ENCODE assay signal across 8 cellular contexts in the genomic region with DNA sequence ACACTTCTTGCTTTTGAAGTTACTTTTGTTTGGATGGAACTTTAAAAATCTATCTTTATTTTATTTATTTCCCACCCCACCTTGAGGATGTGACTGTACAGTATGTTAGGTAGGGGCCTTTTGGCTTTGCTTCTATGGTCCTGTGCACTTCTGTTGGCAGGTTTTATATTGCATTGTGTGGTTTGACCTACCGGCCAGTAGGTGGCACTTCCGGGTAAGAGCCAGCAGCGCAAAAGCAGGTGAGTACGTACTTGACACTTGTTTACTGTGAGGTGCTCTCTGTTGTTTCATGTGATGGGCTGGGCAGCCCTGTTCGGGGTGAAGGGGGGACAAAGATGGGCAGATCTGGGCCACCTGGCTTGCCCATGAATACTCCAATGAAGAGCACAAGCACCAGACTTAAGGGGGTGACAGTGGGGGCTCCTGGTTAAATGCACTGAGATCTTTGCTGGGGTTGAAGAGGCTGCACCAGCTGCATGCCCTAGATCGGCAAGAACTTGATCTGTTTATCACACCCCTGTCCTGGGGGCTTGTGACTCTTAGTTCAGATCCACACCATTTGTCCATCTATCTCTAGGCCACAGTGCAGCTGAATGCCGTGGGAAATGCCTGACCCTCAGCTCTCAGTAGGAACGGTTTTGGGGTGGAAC.
DNase-seq lines count a peak whose midpoint lies in the region; TF ChIP-seq lines count a peak whose summit lies in the region.

No MANE protein-coding gene starts in this region.

- no peak overlapping the region for H3K27ac Mint-ChIP-seq in activated naive CD4-positive, alpha-beta T cell treated with anti-CD3 and anti-CD28 coated beads for 36 hours

- H4K8ac ChIP-seq in trophoblast cell (ENCODE audit: low read depth, low read length), result no peak overlapping the region

- in situ Hi-C loops in GM23248 (cut with MboI), result no loop called here
- in situ Hi-C loops in astrocyte of the spinal cord (cut with HindIII; ENCODE audit: low sequenced_read_pairs), result no loop called here

- no peaks in the 10 kb centered on the region for H3K27me3 Mint-ChIP-seq in activated naive CD4-positive, alpha-beta T cell treated with anti-CD3 and anti-CD28 coated beads for 36 hours (ENCODE audit: low read depth)

- CTCF ChIA-PET in activated naive CD4-positive, alpha-beta T cell treated with anti-CD3 and anti-CD28 coated beads for 36 hours (lab: Charles Lee), result interaction anchor here (1.3 kb wide), 1 partner anchor 12 kb away, joined by 3 read pairs; no protein-coding TSS in a partner anchor

- H3K4ac ChIP-seq in trophoblast cell (ENCODE audit: low read depth, low read length), result no peak overlapping the region

- H3K36me3 ChIP-seq in GM23248 (ENCODE audit: low read depth) (no peaks in the 10 kb centered on the region), trophoblast cell (ENCODE audit: control insufficient read depth in 1 of 2, insufficient read depth in 2 of 2, low read length in 2 of 2) (no peaks in the 10 kb centered on the region)

- H2BK120ac ChIP-seq in trophoblast cell (ENCODE audit: insufficient read depth, low read length, poor library complexity), result no peak overlapping the region

- H3K36me3 Mint-ChIP-seq in activated naive CD4-positive, alpha-beta T cell treated with anti-CD3 and anti-CD28 coated beads for 36 hours (ENCODE audit: low read depth), result no peaks in the 10 kb centered on the region

- H4K20me1 ChIP-seq in GM23248 (ENCODE audit: insufficient read depth), result no peaks in the 10 kb centered on the region

- no peaks in the 10 kb centered on the region for H3K79me2 ChIP-seq in GM23248 (ENCODE audit: insufficient read depth)
- H3K79me2 ChIP-seq in trophoblast cell (ENCODE audit: control insufficient read depth, insufficient read depth, low read length, poor library complexity), result no peaks in the 10 kb centered on the region

- TF ChIP-seq CTCF in GM12875 (IDR thresholded peaks at IDR 0.05; ENCODE audit: borderline replicate concordance, insufficient read depth, low read depth, low read length), result peak; percentile 63
- TF ChIP-seq CTCF in astrocyte of the spinal cord (IDR thresholded peaks at IDR 0.05; ENCODE audit: low read depth, low read length), result peak; percentile 45

- H3K4me2 ChIP-seq in GM23248 (ENCODE audit: unreplicated experiment), result no peak overlapping the region
- H3K4me2 ChIP-seq in trophoblast cell (ENCODE audit: low read length), result no peak overlapping the region

- H2AK5ac ChIP-seq in trophoblast cell (ENCODE audit: low read length), result no peak overlapping the region

- H3K4me1 ChIP-seq in GM23248 (ENCODE audit: insufficient read depth) (no peaks in the 10 kb centered on the region), trophoblast cell (ENCODE audit: control insufficient read depth in 1 of 2, insufficient read depth in 2 of 2, low read length in 2 of 2) (no peaks in the 10 kb centered on the region)

- H3K27ac ChIP-seq in GM23248 (no peak overlapping the region), trophoblast cell (ENCODE audit: low read depth, low read length) (no peak overlapping the region)

- no peak overlapping the region for H3K18ac ChIP-seq in trophoblast cell (ENCODE audit: low read length)

- no peaks in the 10 kb centered on the region for H3K4me1 Mint-ChIP-seq in activated naive CD4-positive, alpha-beta T cell treated with anti-CD3 and anti-CD28 coated beads for 36 hours (ENCODE audit: low read depth)

- H3K4me3 Mint-ChIP-seq in activated naive CD4-positive, alpha-beta T cell treated with anti-CD3 and anti-CD28 coated beads for 36 hours, result no peak overlapping the region

- H3K9me3 ChIP-seq in GM23248 (ENCODE audit: low read depth) (no peaks in the 10 kb centered on the region), trophoblast cell (ENCODE audit: insufficient read depth, low read depth, low read length) (no peaks in the 10 kb centered on the region)

- no peak overlapping the region for H3K14ac ChIP-seq in trophoblast cell (ENCODE audit: low read length)

- intact Hi-C loops in activated naive CD4-positive, alpha-beta T cell treated with anti-CD3 and anti-CD28 coated beads for 36 hours (cut with micrococcal nuclease), result no loop called here
- intact Hi-C loops in posterior cingulate gyrus (cut with DNase I), result no loop called here

- H3K79me1 ChIP-seq in trophoblast cell (ENCODE audit: low read length), result no peaks in the 10 kb centered on the region

- no peaks in the 10 kb centered on the region for H3F3A ChIP-seq in GM23248 (ENCODE audit: insufficient read depth)

- H3K27me3 ChIP-seq in GM23248 (replicated peaks; ENCODE audit: insufficient read depth), result no peaks in the 10 kb centered on the region
- H3K27me3 ChIP-seq in trophoblast cell (ENCODE audit: insufficient read depth, low read length), result no peaks in the 10 kb centered on the region

- H4K12ac ChIP-seq in trophoblast cell (ENCODE audit: low read depth, low read length), result no peak overlapping the region

- peak; percentile 16 for DNase-seq in GM23248
- peak; percentile 40 for DNase-seq in Jurkat, Clone E6-1 (ENCODE audit: low read depth, low spot score)
- no peak for DNase-seq in astrocyte of the spinal cord (ENCODE audit: low read depth, low spot score)
- peak; percentile 42 to 72 for DNase-seq in trophoblast cell
- no peak for DNase-seq in HK-2 (ENCODE audit: unreplicated experiment)
- no peak for DNase-seq in activated naive CD4-positive, alpha-beta T cell treated with anti-CD3 and anti-CD28 coated beads for 36 hours
- no peak for DNase-seq in posterior cingulate gyrus

- H2BK5ac ChIP-seq in trophoblast cell (ENCODE audit: low read depth, low read length, poor library complexity), result no peak overlapping the region

- H4K91ac ChIP-seq in trophoblast cell (ENCODE audit: low read depth, low read length), result no peak overlapping the region

- H2BK12ac ChIP-seq in trophoblast cell (ENCODE audit: low read length), result no peak overlapping the region

- H3K9me2 ChIP-seq in GM23248 (ENCODE audit: insufficient read depth), result no peaks in the 10 kb centered on the region

- WGBS in GM23248 (ENCODE audit: low coverage in 1 of 2, low lambda C conversion rate in 2 of 2, missing lambda C conversion rate in 2 of 2), 2 experiments, result 40 to 44% methylated on average over 8 of the region's 8 CpGs
- no CpG with 5 or more reads among the region's 8 CpGs for WGBS in trophoblast cell (ENCODE audit: extremely low coverage, insufficient coverage, insufficient read length)

- no peak overlapping the region for H2AFZ ChIP-seq in GM23248
- no peak overlapping the region for H2AFZ ChIP-seq in trophoblast cell (ENCODE audit: insufficient read depth, low read length, poor library complexity)

- no peak overlapping the region for H3K4me3 ChIP-seq in GM12875 (ENCODE audit: low read depth, low read length)
- no peak overlapping the region for H3K4me3 ChIP-seq in GM23248
- no peak overlapping the region for H3K4me3 ChIP-seq in Jurkat, Clone E6-1 (ENCODE audit: low read length)
- H3K4me3 ChIP-seq in astrocyte of the spinal cord (ENCODE audit: low read depth, low read length), result no peak overlapping the region
- H3K4me3 ChIP-seq in trophoblast cell (ENCODE audit: low read depth, low read length), result no peak overlapping the region

- peaks cover 32% of the 10 kb centered on the region for H3K9me3 Mint-ChIP-seq in activated naive CD4-positive, alpha-beta T cell treated with anti-CD3 and anti-CD28 coated beads for 36 hours

- H3K23ac ChIP-seq in trophoblast cell (ENCODE audit: low read length), result no peak overlapping the region

- H3K9ac ChIP-seq in GM23248 (no peak overlapping the region), trophoblast cell (ENCODE audit: low read length) (no peak overlapping the region)

Comparison
In these comparisons a context has a peak if more than half of its experiments do, and no peak if none do; other contexts are left out.
1. DNase-seq: peak in GM23248 (single experiment), Jurkat, Clone E6-1 (single experiment) and trophoblast cell (2 of 2); none in astrocyte of the spinal cord (single experiment), HK-2 (single experiment), activated naive CD4-positive, alpha-beta T cell treated with anti-CD3 and anti-CD28 coated beads for 36 hours (single experiment) and posterior cingulate gyrus (0 of 10).